15 cellular contexts compared by ENCODE assay signal in genomic region chr5:101018299-101018698, GRCh38.
"Had no signal": no experiment of that assay in that cellular context is flagged by ENCODE, and none has a peak within 500 bp of the region (broad histone marks: within the 10 kb centered on the region; RNA-seq: fewer than 3 reads in every experiment).

No MANE protein-coding gene starts in this region.

- ATAC-seq: activated CD4-positive, alpha-beta T cell treated with anti-CD3 and anti-CD28 coated beads for 36 hours; stimulated activated naive CD8-positive, alpha-beta T cell treated with anti-CD3 and anti-CD28 coated beads, Interleukin-15, amount 100 ng/mL, for 72 hours had no signal

- H3K36me3 ChIP-seq: esophagus squamous epithelium, right atrium auricular region, upper lobe of left lung had no signal

- H3K4me1 ChIP-seq: esophagus squamous epithelium, right atrium auricular region, testis, upper lobe of left lung had no signal

- H3K9me3 ChIP-seq: esophagus squamous epithelium, right atrium auricular region, testis, upper lobe of left lung had no signal

- H3K27ac ChIP-seq: coronary artery, esophagus squamous epithelium, testis, upper lobe of left lung had no signal

- DNase-seq: activated CD4-positive, alpha-beta memory T cell treated with anti-CD3 and anti-CD28 coated beads, Interleukin-2, amount 10 ng/mL, durations not matched to agents 7 days and 5 days; activated CD4-positive, alpha-beta T cell treated with anti-CD3 and anti-CD28 coated beads for 36 hours; activated naive CD4-positive, alpha-beta T cell treated with anti-CD3 and anti-CD28 coated beads, Interleukin-2, amount 50 U/mL, for 16 hours; activated T-cell treated with anti-CD3 and anti-CD28 coated beads, Interleukin-2, amount 50 U/mL, for 24 hours; esophagus squamous epithelium; glutamatergic neuron; hypothalamus; nephron progenitor cell; occipital lobe; small intestine; stimulated activated naive CD8-positive, alpha-beta T cell treated with anti-CD3 and anti-CD28 coated beads, Interleukin-15, amount 100 ng/mL, for 72 hours; testis; upper lobe of left lung had no signal

- H3K4me3 ChIP-seq: coronary artery, esophagus squamous epithelium, right atrium auricular region, testis, upper lobe of left lung had no signal

- H3K27me3 ChIP-seq: esophagus squamous epithelium, right atrium auricular region, testis, upper lobe of left lung had no signal
